Comparison of ENCODE assay signal across 25 cellular contexts in genomic region chr3:39980021-39980420, GRCh38.
"Had no signal": no experiment of that assay in that cellular context is flagged by ENCODE, and none has a peak within 500 bp of the region (broad histone marks: within the 10 kb centered on the region; RNA-seq: fewer than 3 reads in every experiment).

No MANE protein-coding gene starts in this region.

- H3K9me3 ChIP-seq: gastroesophageal sphincter, neutrophil, pancreas, right lobe of liver, stomach, upper lobe of left lung had no signal

- DNase-seq: dorsolateral prefrontal cortex; effector CD4-positive, alpha-beta T cell; foreskin keratinocyte; glutamatergic neuron; hypothalamus; immature natural killer cell; islet precursor cell; kidney glomerular epithelial cell; left colon; natural killer cell; pancreas; retina; right lobe of liver; small intestine; stimulated activated CD4-positive, alpha-beta T cell treated with anti-CD3 and anti-CD28 coated beads, Interleukin-1b, Interleukin-23, amount 100 ng/mL, for 48 hours; stimulated activated CD4-positive, alpha-beta T cell treated with anti-CD3 and anti-CD28 coated beads, Interleukin-4, amount 100 ng/mL, for 1 hour; stimulated activated CD8-positive, alpha-beta memory T cell treated with anti-CD3 and anti-CD28 coated beads, Interleukin-4, amount 100 ng/mL, for 48 hours; stimulated activated naive CD4-positive, alpha-beta T cell treated with Interleukin-2 at 50 U/mL for 16 hours; stomach; upper lobe of left lung had no signal

- H3K4me1 ChIP-seq: foreskin keratinocyte, gastroesophageal sphincter, right lobe of liver, tibial nerve, upper lobe of left lung had no signal

- H3K27me3 ChIP-seq: dorsolateral prefrontal cortex, foreskin keratinocyte, gastroesophageal sphincter, neutrophil, pancreas, right lobe of liver, stomach, tibial nerve, upper lobe of left lung had no signal

- H3K27ac ChIP-seq: epithelial cell of prostate, foreskin keratinocyte, gastroesophageal sphincter, neutrophil, pancreas, right lobe of liver, stomach, tibial nerve, upper lobe of left lung had no signal

- H3K36me3 ChIP-seq: gastroesophageal sphincter, neutrophil, pancreas, right lobe of liver, stomach, tibial nerve, upper lobe of left lung had no signal

- H3K4me3 ChIP-seq: dorsolateral prefrontal cortex, gastroesophageal sphincter, lung, pancreas, right lobe of liver, stomach, tibial nerve, upper lobe of left lung had no signal
